Comparison of ENCODE assay signal across 3 cellular contexts in the genomic region with DNA sequence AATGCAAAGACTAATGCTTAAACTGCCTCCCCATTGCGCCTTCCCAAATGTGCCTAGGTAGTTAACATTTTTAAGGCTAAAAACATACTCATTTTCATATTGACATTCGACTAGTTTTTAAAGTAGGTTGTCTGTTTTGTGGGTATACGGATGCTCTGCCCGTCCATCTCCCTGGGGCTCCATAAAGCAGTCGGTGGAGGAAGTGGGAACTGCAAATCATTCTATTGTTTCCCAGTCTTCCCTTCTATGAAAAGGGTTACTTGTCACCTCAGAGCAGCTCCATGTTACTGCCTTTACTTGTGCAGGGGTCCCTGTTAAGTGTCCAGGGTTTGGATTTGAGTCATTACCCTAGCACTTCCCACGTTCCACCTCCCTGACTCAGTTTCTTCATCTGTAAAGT.
TF ChIP-seq lines count a peak whose summit lies in the region.

No MANE protein-coding gene starts in this region.

TF ChIP-seq in SK-N-SH, 30 proteins besides CTCF, POLR2A, EP300 and RAD21 (continued from another document):
- TF ChIP-seq RCOR1 (IDR thresholded peaks at IDR 0.05; ENCODE audit: low read length) = no peak
- no peak for TF ChIP-seq GABPA (IDR thresholded peaks at IDR 0.05; ENCODE audit: low read depth)
- TF ChIP-seq, protein P1, sequence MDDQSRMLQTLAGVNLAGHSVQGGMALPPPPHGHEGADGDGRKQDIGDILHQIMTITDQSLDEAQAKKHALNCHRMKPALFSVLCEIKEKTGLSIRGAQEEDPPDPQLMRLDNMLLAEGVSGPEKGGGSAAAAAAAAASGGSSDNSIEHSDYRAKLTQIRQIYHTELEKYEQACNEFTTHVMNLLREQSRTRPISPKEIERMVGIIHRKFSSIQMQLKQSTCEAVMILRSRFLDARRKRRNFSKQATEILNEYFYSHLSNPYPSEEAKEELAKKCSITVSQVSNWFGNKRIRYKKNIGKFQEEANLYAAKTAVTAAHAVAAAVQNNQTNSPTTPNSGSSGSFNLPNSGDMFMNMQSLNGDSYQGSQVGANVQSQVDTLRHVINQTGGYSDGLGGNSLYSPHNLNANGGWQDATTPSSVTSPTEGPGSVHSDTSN (IDR thresholded peaks at IDR 0.05) = no peak

TF ChIP-seq in HCT116, 20 proteins besides CTCF, POLR2A, EP300 and RAD21 (continued from another document):
- TF ChIP-seq FOSL1 (IDR thresholded peaks at IDR 0.05; ENCODE audit: low read depth) = no peak
- TF ChIP-seq ZNF274 (IDR thresholded peaks at IDR 0.05; ENCODE audit: low read depth, low read length) = no peak
- no peak for TF ChIP-seq POLR2AphosphoS5 (IDR thresholded peaks at IDR 0.05; ENCODE audit: low read depth, low read length)
- TF ChIP-seq JUND (IDR thresholded peaks at IDR 0.05) = no peak
- no peak for TF ChIP-seq EGR1 (IDR thresholded peaks at IDR 0.05; ENCODE audit: low read depth)

TF ChIP-seq in WTC11, 78 proteins besides CTCF, POLR2A, EP300 and RAD21 (continued from another document):
- TF ChIP-seq, protein P2, sequence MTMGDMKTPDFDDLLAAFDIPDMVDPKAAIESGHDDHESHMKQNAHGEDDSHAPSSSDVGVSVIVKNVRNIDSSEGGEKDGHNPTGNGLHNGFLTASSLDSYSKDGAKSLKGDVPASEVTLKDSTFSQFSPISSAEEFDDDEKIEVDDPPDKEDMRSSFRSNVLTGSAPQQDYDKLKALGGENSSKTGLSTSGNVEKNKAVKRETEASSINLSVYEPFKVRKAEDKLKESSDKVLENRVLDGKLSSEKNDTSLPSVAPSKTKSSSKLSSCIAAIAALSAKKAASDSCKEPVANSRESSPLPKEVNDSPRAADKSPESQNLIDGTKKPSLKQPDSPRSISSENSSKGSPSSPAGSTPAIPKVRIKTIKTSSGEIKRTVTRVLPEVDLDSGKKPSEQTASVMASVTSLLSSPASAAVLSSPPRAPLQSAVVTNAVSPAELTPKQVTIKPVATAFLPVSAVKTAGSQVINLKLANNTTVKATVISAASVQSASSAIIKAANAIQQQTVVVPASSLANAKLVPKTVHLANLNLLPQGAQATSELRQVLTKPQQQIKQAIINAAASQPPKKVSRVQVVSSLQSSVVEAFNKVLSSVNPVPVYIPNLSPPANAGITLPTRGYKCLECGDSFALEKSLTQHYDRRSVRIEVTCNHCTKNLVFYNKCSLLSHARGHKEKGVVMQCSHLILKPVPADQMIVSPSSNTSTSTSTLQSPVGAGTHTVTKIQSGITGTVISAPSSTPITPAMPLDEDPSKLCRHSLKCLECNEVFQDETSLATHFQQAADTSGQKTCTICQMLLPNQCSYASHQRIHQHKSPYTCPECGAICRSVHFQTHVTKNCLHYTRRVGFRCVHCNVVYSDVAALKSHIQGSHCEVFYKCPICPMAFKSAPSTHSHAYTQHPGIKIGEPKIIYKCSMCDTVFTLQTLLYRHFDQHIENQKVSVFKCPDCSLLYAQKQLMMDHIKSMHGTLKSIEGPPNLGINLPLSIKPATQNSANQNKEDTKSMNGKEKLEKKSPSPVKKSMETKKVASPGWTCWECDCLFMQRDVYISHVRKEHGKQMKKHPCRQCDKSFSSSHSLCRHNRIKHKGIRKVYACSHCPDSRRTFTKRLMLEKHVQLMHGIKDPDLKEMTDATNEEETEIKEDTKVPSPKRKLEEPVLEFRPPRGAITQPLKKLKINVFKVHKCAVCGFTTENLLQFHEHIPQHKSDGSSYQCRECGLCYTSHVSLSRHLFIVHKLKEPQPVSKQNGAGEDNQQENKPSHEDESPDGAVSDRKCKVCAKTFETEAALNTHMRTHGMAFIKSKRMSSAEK (CRISPR knock-in tag; IDR thresholded peaks at IDR 0.05; ENCODE audit: borderline replicate concordance) = no peak
- TF ChIP-seq, protein P3, sequence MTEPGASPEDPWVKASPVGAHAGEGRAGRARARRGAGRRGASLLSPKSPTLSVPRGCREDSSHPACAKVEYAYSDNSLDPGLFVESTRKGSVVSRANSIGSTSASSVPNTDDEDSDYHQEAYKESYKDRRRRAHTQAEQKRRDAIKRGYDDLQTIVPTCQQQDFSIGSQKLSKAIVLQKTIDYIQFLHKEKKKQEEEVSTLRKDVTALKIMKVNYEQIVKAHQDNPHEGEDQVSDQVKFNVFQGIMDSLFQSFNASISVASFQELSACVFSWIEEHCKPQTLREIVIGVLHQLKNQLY (CRISPR knock-in tag; IDR thresholded peaks at IDR 0.05) = no peak
- TF ChIP-seq TEAD1 (CRISPR knock-in tag; IDR thresholded peaks at IDR 0.05) (no peak), JAZF1 (CRISPR knock-in tag; IDR thresholded peaks at IDR 0.05) (no peak), EMX1 (CRISPR knock-in tag; IDR thresholded peaks at IDR 0.05) (no peak)
- TF ChIP-seq, protein P4, sequence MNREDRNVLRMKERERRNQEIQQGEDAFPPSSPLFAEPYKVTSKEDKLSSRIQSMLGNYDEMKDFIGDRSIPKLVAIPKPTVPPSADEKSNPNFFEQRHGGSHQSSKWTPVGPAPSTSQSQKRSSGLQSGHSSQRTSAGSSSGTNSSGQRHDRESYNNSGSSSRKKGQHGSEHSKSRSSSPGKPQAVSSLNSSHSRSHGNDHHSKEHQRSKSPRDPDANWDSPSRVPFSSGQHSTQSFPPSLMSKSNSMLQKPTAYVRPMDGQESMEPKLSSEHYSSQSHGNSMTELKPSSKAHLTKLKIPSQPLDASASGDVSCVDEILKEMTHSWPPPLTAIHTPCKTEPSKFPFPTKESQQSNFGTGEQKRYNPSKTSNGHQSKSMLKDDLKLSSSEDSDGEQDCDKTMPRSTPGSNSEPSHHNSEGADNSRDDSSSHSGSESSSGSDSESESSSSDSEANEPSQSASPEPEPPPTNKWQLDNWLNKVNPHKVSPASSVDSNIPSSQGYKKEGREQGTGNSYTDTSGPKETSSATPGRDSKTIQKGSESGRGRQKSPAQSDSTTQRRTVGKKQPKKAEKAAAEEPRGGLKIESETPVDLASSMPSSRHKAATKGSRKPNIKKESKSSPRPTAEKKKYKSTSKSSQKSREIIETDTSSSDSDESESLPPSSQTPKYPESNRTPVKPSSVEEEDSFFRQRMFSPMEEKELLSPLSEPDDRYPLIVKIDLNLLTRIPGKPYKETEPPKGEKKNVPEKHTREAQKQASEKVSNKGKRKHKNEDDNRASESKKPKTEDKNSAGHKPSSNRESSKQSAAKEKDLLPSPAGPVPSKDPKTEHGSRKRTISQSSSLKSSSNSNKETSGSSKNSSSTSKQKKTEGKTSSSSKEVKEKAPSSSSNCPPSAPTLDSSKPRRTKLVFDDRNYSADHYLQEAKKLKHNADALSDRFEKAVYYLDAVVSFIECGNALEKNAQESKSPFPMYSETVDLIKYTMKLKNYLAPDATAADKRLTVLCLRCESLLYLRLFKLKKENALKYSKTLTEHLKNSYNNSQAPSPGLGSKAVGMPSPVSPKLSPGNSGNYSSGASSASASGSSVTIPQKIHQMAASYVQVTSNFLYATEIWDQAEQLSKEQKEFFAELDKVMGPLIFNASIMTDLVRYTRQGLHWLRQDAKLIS (CRISPR knock-in tag; IDR thresholded peaks at IDR 0.05; ENCODE audit: borderline replicate concordance) = no peak
- TF ChIP-seq, protein P5, sequence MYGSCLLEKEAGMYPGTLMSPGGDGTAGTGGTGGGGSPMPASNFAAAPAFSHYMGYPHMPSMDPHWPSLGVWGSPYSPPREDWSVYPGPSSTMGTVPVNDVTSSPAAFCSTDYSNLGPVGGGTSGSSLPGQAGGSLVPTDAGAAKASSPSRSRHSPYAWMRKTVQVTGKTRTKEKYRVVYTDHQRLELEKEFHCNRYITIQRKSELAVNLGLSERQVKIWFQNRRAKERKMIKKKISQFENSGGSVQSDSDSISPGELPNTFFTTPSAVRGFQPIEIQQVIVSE (CRISPR knock-in tag; IDR thresholded peaks at IDR 0.05; ENCODE audit: borderline replicate concordance) = no peak
